1 cellular context compared by ENCODE assay signal in the genomic region with DNA sequence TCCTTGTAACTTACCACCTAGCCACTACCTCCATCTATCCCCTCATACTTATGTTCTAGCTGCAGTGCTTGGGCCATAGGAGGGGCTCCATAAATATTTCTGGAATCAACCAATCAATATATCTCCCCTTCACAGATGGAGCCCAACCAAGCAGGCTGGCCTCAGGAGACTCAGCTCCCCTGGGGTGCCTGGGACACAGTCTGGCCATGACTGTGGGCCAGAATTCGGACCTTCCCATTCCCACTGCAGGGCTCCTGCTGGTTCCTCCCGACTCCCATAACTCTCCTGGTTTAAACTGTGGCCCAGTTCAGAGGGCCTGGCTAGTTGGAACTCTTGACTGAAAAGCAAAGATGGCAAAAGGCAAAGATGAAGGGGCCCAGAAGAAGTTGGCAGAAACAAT.
TF ChIP-seq lines count a peak whose summit lies in the region.

No MANE protein-coding gene starts in this region.

TF ChIP-seq in H1, 55 proteins besides CTCF, POLR2A, EP300 and RAD21:
- TF ChIP-seq RNF2 (IDR thresholded peaks at IDR 0.05; ENCODE audit: borderline replicate concordance, low read depth, low read length, missing control alignments, poor library complexity, severe bottlenecking) (no peak), USF2 (IDR thresholded peaks at IDR 0.05; ENCODE audit: low read length) (no peak), GABPA (IDR thresholded peaks at IDR 0.05; ENCODE audit: borderline replicate concordance, insufficient read depth, low read length) (no peak), CREB1 (IDR thresholded peaks at IDR 0.05) (no peak), YY1 (IDR thresholded peaks at IDR 0.05; ENCODE audit: low read depth, low read length) (no peak), CHD2 (IDR thresholded peaks at IDR 0.05; ENCODE audit: low read length) (no peak), POLR2AphosphoS5 (IDR thresholded peaks at IDR 0.05; ENCODE audit: low read depth, low read length) (no peak), TAF7 (optimal IDR thresholded peaks at IDR 0.05; ENCODE audit: borderline replicate concordance, low read depth, low read length) (no peak)
